In the genomic region with DNA sequence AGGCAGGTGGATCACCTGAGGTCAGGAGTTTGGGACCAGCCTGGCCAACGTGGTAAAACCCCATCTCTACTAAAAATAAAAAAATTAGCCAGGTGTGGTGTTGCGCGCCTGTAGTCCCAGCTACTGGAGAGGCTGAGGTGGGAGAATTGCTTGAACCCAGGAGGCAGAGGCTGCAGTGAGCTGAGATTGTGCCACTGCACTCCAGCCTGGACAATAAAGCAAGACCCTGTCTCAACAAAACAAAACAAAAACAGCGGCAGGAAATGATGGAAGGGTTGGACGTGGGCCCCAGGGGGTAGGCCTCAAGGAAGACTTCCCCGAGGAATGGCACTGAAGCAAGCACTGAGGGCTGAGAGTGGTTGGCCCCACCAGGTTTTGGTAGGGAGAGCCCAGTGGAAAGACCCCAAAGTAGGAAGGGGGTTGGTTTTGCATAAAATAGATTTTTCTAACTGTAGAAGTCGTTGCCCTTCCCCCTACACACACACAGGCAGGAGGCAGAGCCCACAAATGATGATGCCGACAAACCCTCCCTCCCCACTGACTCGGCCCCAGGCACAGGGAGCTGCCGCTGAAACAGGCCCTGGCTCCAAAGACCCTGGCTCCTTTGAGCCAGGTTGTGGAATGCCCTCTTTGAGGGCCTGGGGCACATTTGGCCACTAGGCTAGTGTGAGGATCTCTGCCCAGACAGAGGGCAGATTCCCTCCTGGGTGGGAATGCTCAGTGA, we compare ENCODE assay signal across 19 cellular contexts.
DNase-seq lines count a peak whose midpoint lies in the region; ATAC-seq, FAIRE-seq and TF ChIP-seq lines count a peak whose summit lies in the region.
"Had no signal": no experiment of that assay in that cellular context is flagged by ENCODE, and none has a peak within 500 bp of the region (broad histone marks: within the 10 kb centered on the region; RNA-seq: fewer than 3 reads in every experiment).

No MANE protein-coding gene starts in this region.

- ATAC-seq in stimulated activated naive B cell treated with anti-CD40 and anti-IgM and Interleukin-4, amounts not matched to agents 10 μg/mL and 1 μg/mL and 100 μg/mL, for 72 hours (replicated peaks), result no peak
- ATAC-seq in GM21786 (IDR thresholded peaks at IDR 0.05; ENCODE audit: unreplicated experiment), result no peak
- ATAC-seq: HCT116, K562 had no signal

- H3K9me3 Mint-ChIP-seq in stimulated activated naive B cell treated with anti-CD40 and anti-IgM and Interleukin-4, amounts not matched to agents 10 μg/mL and 1 μg/mL and 100 μg/mL, for 72 hours, result no peaks in the 10 kb centered on the region

- intact Hi-C loops in dorsolateral prefrontal cortex (cut with DNase I), result loop anchor here (5.0 to 10.0 kb wide), 3 partner anchors 55 to 135 kb away; a partner anchor contains a TSS

- H3K36me3 Mint-ChIP-seq in stimulated activated naive B cell treated with anti-CD40 and anti-IgM and Interleukin-4, amounts not matched to agents 10 μg/mL and 1 μg/mL and 100 μg/mL, for 72 hours, result peaks cover 6 to 23% of the 10 kb centered on the region in 2 donors

- no peaks in the 10 kb centered on the region for H3K36me3 ChIP-seq in OCI-LY1 (ENCODE audit: insufficient read depth, low read length)

- DNase-seq in GM19239 (ENCODE audit: insufficient read length, low spot score), result no peak
- no peak for DNase-seq in dorsolateral prefrontal cortex
- DNase-seq in stimulated activated naive B cell treated with anti-CD40 and anti-IgM and Interleukin-4, amounts not matched to agents 10 μg/mL and 1 μg/mL and 100 μg/mL, for 72 hours, result no peak
- no peak for DNase-seq in NCI-H1048 (lab: John Stamatoyannopoulos, UW)
- no peak for DNase-seq in NCI-H2029 treated with DMSO at 0.1 percent for 48 hours (lab: John Stamatoyannopoulos, UW)
- DNase-seq: C1 segment of cervical spinal cord, EL, NCI-H1105, NCI-H1694 treated with DMSO at 0.1 percent for 48 hours, NCI-H446 treated with DMSO at 0.1 percent for 48 hours, NCI-H774, SIG-M5, SW 1271 had no signal

- no peaks in the 10 kb centered on the region for H3K9me3 ChIP-seq in OCI-LY1 (ENCODE audit: low read length)

- H3K27ac ChIP-seq in OCI-LY1 (ENCODE audit: low read depth, low read length, poor library complexity, severe bottlenecking) (peak overlapping the region; percentile 94), dorsolateral prefrontal cortex (peak overlapping the region in 48 of 59 donors; percentile 7 to 95 (median 58))

- TF ChIP-seq CTCF in OCI-LY1 (IDR thresholded peaks at IDR 0.05; ENCODE audit: low read length) (no peak), dorsolateral prefrontal cortex (IDR thresholded peaks at IDR 0.05 in 54 of 56, conservative IDR thresholded peaks at IDR 0.05 in 2 of 56; ENCODE audit: low read depth in 1 of 56, partially characterized antibody in 56 of 56) (no peak)

- no peaks in the 10 kb centered on the region for H3K9me2 ChIP-seq in OCI-LY1 (ENCODE audit: low read depth, low read length)

- peaks cover 16 to 43% of the 10 kb centered on the region in 2 donors for H3K4me1 Mint-ChIP-seq in stimulated activated naive B cell treated with anti-CD40 and anti-IgM and Interleukin-4, amounts not matched to agents 10 μg/mL and 1 μg/mL and 100 μg/mL, for 72 hours

- H3K4me1 ChIP-seq in OCI-LY1 (ENCODE audit: insufficient read depth, low read length, severe bottlenecking), result peaks cover 96% of the 10 kb centered on the region

- H3F3A ChIP-seq in OCI-LY1 (ENCODE audit: insufficient read depth, low read length), result 0 out of 2 replicates have a peak, but pooled peaks cover 7% of the 10 kb centered on the region

- no peaks in the 10 kb centered on the region for H3K27me3 ChIP-seq in OCI-LY1 (ENCODE audit: insufficient read depth, low read length)
- H3K27me3 ChIP-seq in dorsolateral prefrontal cortex, result no peaks in the 10 kb centered on the region

- H3K79me2 ChIP-seq in OCI-LY1 (ENCODE audit: insufficient read depth, low read length), result no peaks in the 10 kb centered on the region

- H3K4me3 ChIP-seq in OCI-LY1 (ENCODE audit: low read depth, low read length, poor library complexity, severe bottlenecking), result peak overlapping the region; percentile 12
- no peak overlapping the region for H3K4me3 ChIP-seq in dorsolateral prefrontal cortex
- H3K4me3 ChIP-seq: K562 had no signal

- peak; percentile 8 for FAIRE-seq in GM19239 (lab: Jason Lieb, UNC)
- FAIRE-seq: GM18507, HTR-8/SVneo, K562 had no signal

- no peak overlapping the region for H2AFZ ChIP-seq in OCI-LY1 (ENCODE audit: low read length)

- no peaks in the 10 kb centered on the region for H3K27me3 Mint-ChIP-seq in stimulated activated naive B cell treated with anti-CD40 and anti-IgM and Interleukin-4, amounts not matched to agents 10 μg/mL and 1 μg/mL and 100 μg/mL, for 72 hours

- H4K20me1 ChIP-seq in OCI-LY1 (ENCODE audit: insufficient read depth, low read length), result no peaks in the 10 kb centered on the region

- peak overlapping the region; percentile 9 for H3K27ac Mint-ChIP-seq in stimulated activated naive B cell treated with anti-CD40 and anti-IgM and Interleukin-4, amounts not matched to agents 10 μg/mL and 1 μg/mL and 100 μg/mL, for 72 hours

- peak overlapping the region; percentile 56 for H3K4me2 ChIP-seq in OCI-LY1 (ENCODE audit: low read length)

- no peak overlapping the region for H3K4me3 Mint-ChIP-seq in stimulated activated naive B cell treated with anti-CD40 and anti-IgM and Interleukin-4, amounts not matched to agents 10 μg/mL and 1 μg/mL and 100 μg/mL, for 72 hours

- peak overlapping the region; percentile 60 for H3K9ac ChIP-seq in OCI-LY1 (ENCODE audit: low read length)
